Comparison of ENCODE assay signal across 13 cellular contexts in genomic region chr10:32943854-32944661, GRCh38. TPM values are rescaled to one million over a fixed set of nuclear protein-coding genes. Genes with fewer than 3 reads are reported as not detected.
A peak's percentile ranks its signal among the peaks of the same experiment; 100 is the strongest.
DNase-seq lines count a peak whose midpoint lies in the region; ATAC-seq and TF ChIP-seq lines count a peak whose summit lies in the region.
"Had no signal": no experiment of that assay in that cellular context is flagged by ENCODE, and none has a peak within 500 bp of the region (broad histone marks: within the 10 kb centered on the region; RNA-seq: fewer than 3 reads in every experiment).

No MANE protein-coding gene starts in this region.

- H3K4me3 Mint-ChIP-seq in progenitor cell of endocrine pancreas (ENCODE audit: low read depth), result no peak overlapping the region
- H3K4me3 Mint-ChIP-seq: activated CD8-positive, alpha-beta T cell treated with anti-CD3 and anti-CD28 coated beads for 36 hours had no signal

- peaks cover 4% of the 10 kb centered on the region for H3K36me3 Mint-ChIP-seq in progenitor cell of endocrine pancreas (ENCODE audit: insufficient read depth)

- peaks cover 44% of the 10 kb centered on the region for H3K4me1 Mint-ChIP-seq in progenitor cell of endocrine pancreas (ENCODE audit: low read depth)

- ATAC-seq in GM19395 (IDR thresholded peaks at IDR 0.05; ENCODE audit: unreplicated experiment), result peak; percentile 13
- ATAC-seq in heart left ventricle, result peak in 3 of 4 donors; percentile 43 to 67 (median 60)
- no peak for ATAC-seq in HG02970 (IDR thresholded peaks at IDR 0.05; ENCODE audit: low FRiP score, unreplicated experiment)
- ATAC-seq: activated CD8-positive, alpha-beta T cell treated with anti-CD3 and anti-CD28 coated beads for 36 hours; HCT116 had no signal

- H3K27ac Mint-ChIP-seq in progenitor cell of endocrine pancreas, result peak overlapping the region; percentile 74
- H3K27ac Mint-ChIP-seq: activated CD8-positive, alpha-beta T cell treated with anti-CD3 and anti-CD28 coated beads for 36 hours had no signal

- peak overlapping the region in 10 of 12 donors; percentile 2 to 70 (median 28) for H3K27ac ChIP-seq in heart left ventricle

- peaks cover 11 to 95% (median 80%) of the 10 kb centered on the region in 12 donors for H3K4me1 ChIP-seq in heart left ventricle

- no peak for TF ChIP-seq CTCF in heart left ventricle (IDR thresholded peaks at IDR 0.05)
- TF ChIP-seq CTCF in progenitor cell of endocrine pancreas (IDR thresholded peaks at IDR 0.05; ENCODE audit: unreplicated experiment), result no peak

- DNase-seq in RPMI7951 (ENCODE audit: low read depth) (peak; percentile 33), heart left ventricle (peak in 2 of 5 donors; percentile 35 to 70), progenitor cell of endocrine pancreas (ENCODE audit: low spot score, unreplicated experiment) (no peak), UCSD-AML1 (lab: John Stamatoyannopoulos, UW; ENCODE audit: unreplicated experiment) (no peak), T-helper 2 cell (no peak)
- DNase-seq in stimulated activated naive CD4-positive, alpha-beta T cell (lab: John Stamatoyannopoulos, UW), result no peak
- DNase-seq: activated CD8-positive, alpha-beta T cell treated with anti-CD3 and anti-CD28 coated beads for 36 hours; central memory CD4-positive, alpha-beta T cell; KBM-7; spleen had no signal

- H3K36me3 ChIP-seq in heart left ventricle, result no peaks in the 10 kb centered on the region
- H3K36me3 ChIP-seq: spleen had no signal

- TF ChIP-seq POLR2A in heart left ventricle (IDR thresholded peaks at IDR 0.05), result no peak

- no peaks in the 10 kb centered on the region for H3K9me3 ChIP-seq in heart left ventricle
- H3K9me3 ChIP-seq: spleen had no signal

- intact Hi-C loops in heart left ventricle (cut with DNase I), result no loop called here

- H3K27me3 Mint-ChIP-seq in progenitor cell of endocrine pancreas, result no peaks in the 10 kb centered on the region
- H3K27me3 Mint-ChIP-seq: activated CD8-positive, alpha-beta T cell treated with anti-CD3 and anti-CD28 coated beads for 36 hours had no signal

- no peaks in the 10 kb centered on the region for H3K27me3 ChIP-seq in heart left ventricle
- H3K27me3 ChIP-seq: spleen had no signal

- peaks cover 3% of the 10 kb centered on the region for H3K9me3 Mint-ChIP-seq in progenitor cell of endocrine pancreas (ENCODE audit: low read depth)
- H3K9me3 Mint-ChIP-seq: activated CD8-positive, alpha-beta T cell treated with anti-CD3 and anti-CD28 coated beads for 36 hours had no signal

- 66 to 76% (median 74%) methylated on average over 19 to 24 of the region's 24 CpGs for WGBS in heart left ventricle, 4 donors

- H3K4me3 ChIP-seq in heart left ventricle, result no peak overlapping the region
- H3K4me3 ChIP-seq: spleen had no signal

RNA-seq across cellular contexts. Expression of gene ITGB1, which starts 14.0 kb away (rescaled TPM):
- 1,963 and 2,059 TPM in 2 replicates for total RNA-seq in RPMI7951 (2014; rRNA removed; shearing (Covaris generic))
- total RNA-seq in heart left ventricle (1,000 to 10,000 TPM in 1 of 9 donors, 100 to 1,000 TPM in 8; 542 to 1,594 (median 701) TPM), progenitor cell of endocrine pancreas (382 and 384 TPM in 2 replicates)
- 1,000 to 10,000 TPM in 1 of 2 donors, 100 to 1,000 TPM in 1; 150 to 1,693 TPM for polyA plus RNA-seq in heart left ventricle
